8 cellular contexts compared by ENCODE assay signal in the genomic region with DNA sequence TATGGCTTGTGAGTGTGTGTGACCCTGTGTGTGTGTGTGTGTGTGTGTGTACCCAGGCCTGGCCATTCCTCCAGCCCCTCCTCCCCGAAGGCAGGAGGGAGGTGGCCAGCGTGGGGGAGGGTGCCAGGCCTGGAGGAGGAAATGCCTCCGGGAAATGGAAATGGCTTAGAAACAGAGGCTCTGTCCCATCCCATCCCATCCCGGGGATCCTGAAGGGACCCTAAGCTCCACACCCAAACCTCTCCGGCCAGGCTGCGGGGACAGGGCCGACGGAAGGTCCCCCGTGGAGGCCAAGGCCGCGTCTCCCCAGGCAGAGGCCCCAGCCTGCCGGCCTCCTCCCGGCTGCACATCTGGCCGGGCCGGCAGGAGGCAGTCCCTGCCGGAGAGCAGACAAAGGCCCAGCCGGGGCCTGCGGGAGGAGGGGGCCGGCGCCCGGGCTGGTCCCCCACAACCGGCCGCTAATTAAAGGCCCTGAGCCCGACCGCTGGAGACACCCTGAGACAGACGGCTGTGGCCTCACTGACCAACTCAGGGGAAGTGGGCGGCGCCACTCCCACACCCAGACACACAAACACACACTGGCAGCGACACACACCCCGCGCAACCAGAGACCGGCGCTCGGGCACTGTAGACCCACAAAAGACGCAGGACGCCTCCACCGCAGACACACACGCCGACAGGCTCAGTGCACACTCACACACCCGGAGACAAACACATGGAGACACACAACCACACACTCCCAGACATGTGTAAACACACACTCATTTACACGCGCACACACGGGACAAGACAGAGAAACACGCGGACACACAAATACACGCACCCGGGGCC. TPM values are rescaled to one million over a fixed set of nuclear protein-coding genes. Genes with fewer than 3 reads are reported as not detected.
A peak's percentile ranks its signal among the peaks of the same experiment; 100 is the strongest.
DNase-seq lines count a peak whose midpoint lies in the region; ATAC-seq and TF ChIP-seq lines count a peak whose summit lies in the region.

No MANE protein-coding gene starts in this region.

- H3K4me3 ChIP-seq in AG09309 (ENCODE audit: control insufficient read depth, low read depth, low read length) (peak overlapping the region; percentile 48), ascending aorta (peak overlapping the region; percentile 61 to 80), iPS-11a (ENCODE audit: low read depth, low read length) (peak overlapping the region; percentile 96), sigmoid colon (peak overlapping the region; percentile 56 to 80 (median 64))

- H3K27me3 ChIP-seq in ascending aorta (no peaks in the 10 kb centered on the region), sigmoid colon (no peaks in the 10 kb centered on the region)

- TF ChIP-seq EP300 in sigmoid colon (IDR thresholded peaks at IDR 0.05) = no peak

- intact Hi-C loops in ascending aorta (cut with DNase I) = loop anchor here (1.0 kb wide), 1 partner anchor 17 kb away; no protein-coding TSS in a partner anchor
- intact Hi-C loops in sigmoid colon (cut with DNase I) = loop anchor here (2.0 kb wide), 1 partner anchor 17 kb away; no protein-coding TSS in a partner anchor

- H3K27ac ChIP-seq in ascending aorta = peak overlapping the region; percentile 90 to 94
- H3K27ac ChIP-seq in sigmoid colon = peak overlapping the region; percentile 79 to 82 (median 80)

- DNase-seq in AG09309 (ENCODE audit: low read depth) = no peak
- peak; percentile 69 for DNase-seq in HuH-7 (ENCODE audit: low spot score)
- DNase-seq in ascending aorta (ENCODE audit: low spot score in 2 of 2) = peak; percentile 34 to 87
- peak; percentile 84 for DNase-seq in sigmoid colon
- DNase-seq in stimulated activated naive CD4-positive, alpha-beta T cell treated with Interleukin-2 at 50 U/mL for 16 hours (lab: John Stamatoyannopoulos, UW) = no peak
- no peak for DNase-seq in NCI-H2196 treated with DMSO at 0.1 percent for 48 hours (lab: John Stamatoyannopoulos, UW; ENCODE audit: unreplicated experiment)

- peaks cover 11 to 30% of the 10 kb centered on the region in 2 donors for H3K4me1 ChIP-seq in ascending aorta
- H3K4me1 ChIP-seq in sigmoid colon = peaks cover 0 to 33% (median 24%) of the 10 kb centered on the region in 4 donors

- no peak for ATAC-seq in HG03175 (IDR thresholded peaks at IDR 0.05; ENCODE audit: unreplicated experiment)

- H3K9me3 ChIP-seq in ascending aorta (no peaks in the 10 kb centered on the region), sigmoid colon (peaks cover 0 to 2% (median 0%) of the 10 kb centered on the region in 4 donors)

- WGBS in sigmoid colon, 2 donors = 3 to 5% methylated on average over 47 of the region's 47 CpGs

- TF ChIP-seq CTCF in AG09309 (IDR thresholded peaks at IDR 0.05; ENCODE audit: control insufficient read depth, insufficient read depth, low read depth, low read length, missing control alignments) = no peak
- TF ChIP-seq CTCF in ascending aorta (IDR thresholded peaks at IDR 0.05) = peak; percentile 2 to 35 (median 24)
- peak in 2 of 4 experiments; percentile 24 to 38 for TF ChIP-seq CTCF in sigmoid colon (IDR thresholded peaks at IDR 0.05)

- TF ChIP-seq POLR2A in sigmoid colon (IDR thresholded peaks at IDR 0.05) = no peak

- H3K36me3 ChIP-seq in ascending aorta = peaks cover 13 to 15% of the 10 kb centered on the region in 2 donors
- H3K36me3 ChIP-seq in sigmoid colon = peaks cover 6 to 9% (median 7%) of the 10 kb centered on the region in 4 donors

RNA-seq across cellular contexts. Expression of a gene that starts 1.1 kb away (rescaled TPM):
- total RNA-seq in ascending aorta (184 TPM), sigmoid colon (10 to 100 TPM; 20.3 to 90.6 (median 27.2) TPM)
- polyA plus RNA-seq in sigmoid colon = 10 to 100 TPM in 1 of 3 donors, 1 to 10 TPM in 1, not detected in 1; 1.2 to 13.7 TPM

RNA-seq across cellular contexts. Expression of a gene that starts 21.0 kb away (rescaled TPM):
- total RNA-seq in ascending aorta = not detected
- total RNA-seq in sigmoid colon = not detected
- not detected for polyA plus RNA-seq in sigmoid colon

RNA-seq across cellular contexts. Expression of a gene that starts 32.2 kb away (rescaled TPM):
- total RNA-seq in ascending aorta (5.0 TPM), sigmoid colon (10 to 100 TPM in 3 of 4 donors, 1 to 10 TPM in 1; 7.4 to 13.2 (median 11.6) TPM)
- 10 to 100 TPM in 1 of 3 donors, 1 to 10 TPM in 2; 6.6 to 19.4 (median 6.9) TPM for polyA plus RNA-seq in sigmoid colon

Comparison
In these comparisons a context has a peak if more than half of its experiments do, and no peak if none do; other contexts are left out.
1. DNase-seq: peak in HuH-7 (single experiment), ascending aorta (2 of 2) and sigmoid colon (single experiment); none in AG09309 (single experiment), stimulated activated naive CD4-positive, alpha-beta T cell treated with Interleukin-2 at 50 U/mL for 16 hours (single experiment) and NCI-H2196 treated with DMSO at 0.1 percent for 48 hours (single experiment).
2. Peak in every context shown above with its lines, with median percentiles within 50 percentile points of each other: H3K4me3 ChIP-seq.